Comparison of ENCODE assay signal across 32 cellular contexts in genomic region chr3:136664771-136665170, GRCh38.
DNase-seq lines count a peak whose midpoint lies in the region; ATAC-seq and TF ChIP-seq lines count a peak whose summit lies in the region.
"Had no signal": no experiment of that assay in that cellular context is flagged by ENCODE, and none has a peak within 500 bp of the region (broad histone marks: within the 10 kb centered on the region; RNA-seq: fewer than 3 reads in every experiment).

No MANE protein-coding gene starts in this region.

- H3K27ac ChIP-seq in IMR-90 (ENCODE audit: insufficient read depth, low read length) = no peak overlapping the region
- no peak overlapping the region for H3K27ac ChIP-seq in naive thymus-derived CD4-positive, alpha-beta T cell (ENCODE audit: low read depth, low read length)
- H3K27ac ChIP-seq: ascending aorta, esophagus squamous epithelium, gastrocnemius medialis, right atrium auricular region, spleen, upper lobe of right lung had no signal

- no peak for TF ChIP-seq CTCF in IMR-90 (conservative IDR thresholded peaks at IDR 0.05; ENCODE audit: low read depth, low read length)
- no peak for TF ChIP-seq CTCF in choroid plexus epithelial cell (conservative IDR thresholded peaks at IDR 0.05; ENCODE audit: low read depth, low read length)

- no peak overlapping the region for H2AK9ac ChIP-seq in IMR-90 (replicated peaks; ENCODE audit: low read depth, low read length, poor library complexity)

- H3K9me3 Mint-ChIP-seq in naive thymus-derived CD4-positive, alpha-beta T cell = peaks cover 0 to 4% (median 0%) of the 10 kb centered on the region in 11 donors

- peaks cover 3% of the 10 kb centered on the region for H3K9me1 ChIP-seq in IMR-90 (ENCODE audit: insufficient read depth, low read length)

- peaks cover 2% of the 10 kb centered on the region; the same call in 1 of the 2 replicates for H3K4me1 ChIP-seq in IMR-90 (ENCODE audit: control insufficient read depth, insufficient read depth, low read length)
- H3K4me1 ChIP-seq in naive thymus-derived CD4-positive, alpha-beta T cell (ENCODE audit: control insufficient read depth in 2 of 2, insufficient read depth in 2 of 2, low read length in 2 of 2) = peaks cover 0 to 10% of the 10 kb centered on the region in 2 donors
- H3K4me1 ChIP-seq: esophagus squamous epithelium had no signal

- H4K8ac ChIP-seq in IMR-90 (ENCODE audit: low read depth in 2 of 2, low read length in 2 of 2) = no peak overlapping the region

- no peak overlapping the region for H3K9ac ChIP-seq in IMR-90 (ENCODE audit: low read depth, low read length)

- peak overlapping the region in 2 of 10 donors; percentile 5 to 13 for H3K4me3 Mint-ChIP-seq in naive thymus-derived CD4-positive, alpha-beta T cell
- H3K4me3 Mint-ChIP-seq: activated naive CD8-positive, alpha-beta T cell treated with anti-CD3 and anti-CD28 coated beads for 36 hours had no signal

- no peaks in the 10 kb centered on the region for H3K9me3 ChIP-seq in IMR-90 (ENCODE audit: control insufficient read depth, insufficient read depth, low read length)
- H3K9me3 ChIP-seq in naive thymus-derived CD4-positive, alpha-beta T cell (ENCODE audit: control insufficient read depth in 2 of 3, low read length in 3 of 3) = no peaks in the 10 kb centered on the region
- H3K9me3 ChIP-seq: ascending aorta, esophagus squamous epithelium, gastrocnemius medialis, right atrium auricular region, spleen, upper lobe of right lung had no signal

- CTCF ChIA-PET in IMR-90 (lab: Yijun Ruan, JAX) = interaction anchor here (0.6 to 0.9 kb wide), 2 partner anchors 8 to 9 kb away, joined by 3 to 8 read pairs; no protein-coding TSS in a partner anchor
- CTCF ChIA-PET in naive thymus-derived CD4-positive, alpha-beta T cell (lab: Charles Lee) = no interaction called here

- peak overlapping the region in 5 of 9 donors; percentile 2 to 25 (median 15) for H3K27ac Mint-ChIP-seq in naive thymus-derived CD4-positive, alpha-beta T cell
- H3K27ac Mint-ChIP-seq: activated naive CD8-positive, alpha-beta T cell treated with anti-CD3 and anti-CD28 coated beads for 36 hours had no signal

- H3K36me3 Mint-ChIP-seq in naive thymus-derived CD4-positive, alpha-beta T cell = peaks cover 8 to 41% (median 23%) of the 10 kb centered on the region in 5 donors

- no peak for TF ChIP-seq POLR2A in IMR-90 (IDR thresholded peaks at IDR 0.05; ENCODE audit: low read depth, low read length)

- H3K27me3 Mint-ChIP-seq in naive thymus-derived CD4-positive, alpha-beta T cell = no peaks in the 10 kb centered on the region
- H3K27me3 Mint-ChIP-seq: activated naive CD8-positive, alpha-beta T cell treated with anti-CD3 and anti-CD28 coated beads for 36 hours had no signal

- BruUV-seq in IMR-90 (replicated peaks; lab: Mats Ljungman, UMichigan) = no TSS peak

- peaks cover 10 to 70% of the 10 kb centered on the region in 2 experiments for H3K79me1 ChIP-seq in IMR-90 (ENCODE audit: low read depth in 1 of 2, low read length in 2 of 2)

- no peak overlapping the region for H4K91ac ChIP-seq in IMR-90 (ENCODE audit: insufficient read depth, low read depth, low read length)

- no peaks in the 10 kb centered on the region for H3K27me3 ChIP-seq in IMR-90 (ENCODE audit: control insufficient read depth, insufficient read depth, low read length)
- no peaks in the 10 kb centered on the region for H3K27me3 ChIP-seq in naive thymus-derived CD4-positive, alpha-beta T cell (ENCODE audit: control insufficient read depth in 2 of 2, insufficient read depth in 2 of 2, low read length in 2 of 2)
- H3K27me3 ChIP-seq: ascending aorta, esophagus squamous epithelium, gastrocnemius medialis, right atrium auricular region, spleen, upper lobe of right lung had no signal

- TF ChIP-seq RAD21 in IMR-90 (IDR thresholded peaks at IDR 0.05; ENCODE audit: low read length) = no peak

- H4K20me1 ChIP-seq in IMR-90 (ENCODE audit: insufficient read depth, low read length) = peaks cover 3% of the 10 kb centered on the region

- no peaks in the 10 kb centered on the region for H3K36me3 ChIP-seq in IMR-90 (ENCODE audit: control insufficient read depth, insufficient read depth, low read length)
- H3K36me3 ChIP-seq in naive thymus-derived CD4-positive, alpha-beta T cell (ENCODE audit: control insufficient read depth in 2 of 3, insufficient read depth in 3 of 3, low read length in 3 of 3) = no peaks in the 10 kb centered on the region
- H3K36me3 ChIP-seq: ascending aorta, esophagus squamous epithelium, gastrocnemius medialis, right atrium auricular region, upper lobe of right lung had no signal

- ATAC-seq in IMR-90 (ENCODE audit: low read depth) (no peak), GM21528 (IDR thresholded peaks at IDR 0.05; ENCODE audit: low FRiP score, unreplicated experiment) (no peak), GM19023 (IDR thresholded peaks at IDR 0.05; ENCODE audit: unreplicated experiment) (no peak)
- ATAC-seq in naive thymus-derived CD4-positive, alpha-beta T cell = no peak
- ATAC-seq: gastrocnemius medialis; GM12878; PC-3; SK-N-SH treated with all-trans-retinoic acid at 6 μM for 48 hours; stimulated activated naive CD8-positive, alpha-beta T cell treated with anti-CD3 and anti-CD28 coated beads, Interleukin-15, Interleukin-2, amounts not matched to agents 100 U/mL and 50 U/mL, for 24 hours; upper lobe of right lung had no signal

- dilution Hi-C loops in IMR-90 (cut with HindIII; ENCODE audit: low sequenced_read_pairs, unreplicated experiment) = no loop called here

- H3K23ac ChIP-seq in IMR-90 (ENCODE audit: low read depth, low read length) = no peak overlapping the region

- DNase-seq in IMR-90 (peak; percentile 16), RPMI7951 (ENCODE audit: low read depth) (peak; percentile 16), choroid plexus epithelial cell (ENCODE audit: low read depth) (peak; percentile 9), SKM-1 (lab: John Stamatoyannopoulos, UW; ENCODE audit: unreplicated experiment) (no peak), COR-L47 (lab: John Stamatoyannopoulos, UW) (no peak)
- DNase-seq in naive thymus-derived CD4-positive, alpha-beta T cell = no peak
- DNase-seq: activated CD4-positive, alpha-beta T cell treated with anti-CD3 and anti-CD28 coated beads for 4 hours; activated CD8-positive, alpha-beta memory T cell treated with anti-CD3 and anti-CD28 coated beads for 24 hours; activated gamma-delta T cell; activated naive CD8-positive, alpha-beta T cell treated with anti-CD3 and anti-CD28 coated beads for 36 hours; central memory CD4-positive, alpha-beta T cell; dermis blood vessel endothelial cell; esophagus squamous epithelium; gastrocnemius medialis; H7; mammary epithelial cell; NCI-H1092; NCI-H187; NCI-H2171; PC-3; posterior cingulate gyrus; spleen; stimulated activated CD4-positive, alpha-beta T cell treated with anti-CD3 and anti-CD28 coated beads, Interleukin-2, amount 100 ng/mL, for 24 hours; stimulated activated naive CD8-positive, alpha-beta T cell treated with anti-CD3 and anti-CD28 coated beads, Interleukin-15, Interleukin-2, amounts not matched to agents 100 U/mL and 50 U/mL, for 24 hours; T-helper 2 cell; upper lobe of right lung had no signal

- no peak overlapping the region for H2AFZ ChIP-seq in IMR-90 (replicated peaks; ENCODE audit: low read length, poor library complexity)

- intact Hi-C loops in IMR-90 (cut with micrococcal nuclease) = no loop called here
- intact Hi-C loops in naive thymus-derived CD4-positive, alpha-beta T cell (cut with micrococcal nuclease) = no loop called here

- no peak overlapping the region for H3K56ac ChIP-seq in IMR-90 (ENCODE audit: extremely low read depth, insufficient read depth, low read length)

- H2BK5ac ChIP-seq in IMR-90 (ENCODE audit: low read depth, low read length, poor library complexity, severe bottlenecking) = no peak overlapping the region

- POLR2A ChIA-PET in IMR-90 (lab: Charles Lee; ENCODE audit: unreplicated experiment) = no interaction called here
- POLR2A ChIA-PET in naive thymus-derived CD4-positive, alpha-beta T cell (lab: Charles Lee) = no interaction called here

- peaks cover 7 to 70% (median 58%) of the 10 kb centered on the region in 7 donors for H3K4me1 Mint-ChIP-seq in naive thymus-derived CD4-positive, alpha-beta T cell

- no peak overlapping the region for H4K5ac ChIP-seq in IMR-90 (ENCODE audit: low read depth, low read length)

- H3K4ac ChIP-seq in IMR-90 (ENCODE audit: low read depth, low read length) = no peak overlapping the region

- H2BK120ac ChIP-seq in IMR-90 (ENCODE audit: low read depth, low read length) = no peak overlapping the region

- H3K4me3 ChIP-seq in IMR-90 (ENCODE audit: insufficient read depth, low read depth, low read length) = no peak overlapping the region
- no peak overlapping the region for H3K4me3 ChIP-seq in choroid plexus epithelial cell (ENCODE audit: low read depth, low read length)
- H3K4me3 ChIP-seq in naive thymus-derived CD4-positive, alpha-beta T cell (ENCODE audit: low read length) = no peak overlapping the region
- H3K4me3 ChIP-seq: ascending aorta, esophagus squamous epithelium, gastrocnemius medialis, GM12878, right atrium auricular region, spleen, upper lobe of right lung had no signal

- WGBS in IMR-90 (ENCODE audit: extremely low coverage in 2 of 2, insufficient read length in 1 of 2), 2 experiments = no CpG with 5 or more reads among the region's 1 CpG

- H2BK15ac ChIP-seq in IMR-90 (ENCODE audit: low read depth, low read length) = no peak overlapping the region

- H3K4me2 ChIP-seq in IMR-90 (ENCODE audit: low read depth, low read length) = no peak overlapping the region

- H2AK5ac ChIP-seq in IMR-90 (ENCODE audit: low read depth, low read length) = no peak overlapping the region

- no peak overlapping the region for H3K14ac ChIP-seq in IMR-90 (replicated peaks; ENCODE audit: low read depth, low read length)

- no peak overlapping the region for H2BK20ac ChIP-seq in IMR-90 (ENCODE audit: low read depth, low read length)

- no peak overlapping the region for H3K18ac ChIP-seq in IMR-90 (ENCODE audit: low read depth, low read length)

- in situ Hi-C loops in IMR-90 (cut with MboI; ENCODE audit: low sequenced_read_pairs) = no loop called here

TF ChIP-seq in IMR-90, 13 proteins besides CTCF, POLR2A, EP300 and RAD21 (continues in another document):
- no peak for TF ChIP-seq MAZ (IDR thresholded peaks at IDR 0.05; ENCODE audit: borderline replicate concordance, low read depth, low read length)
- TF ChIP-seq RCOR1 (IDR thresholded peaks at IDR 0.05; ENCODE audit: insufficient replicate concordance, low read length) = no peak
- no peak for TF ChIP-seq CEBPB (IDR thresholded peaks at IDR 0.05; ENCODE audit: low read depth, low read length)
- no peak for TF ChIP-seq MAFK (IDR thresholded peaks at IDR 0.05; ENCODE audit: low read depth, low read length)
- no peak for TF ChIP-seq BHLHE40 (IDR thresholded peaks at IDR 0.05; ENCODE audit: low read depth, low read length)
- TF ChIP-seq CHD1 (IDR thresholded peaks at IDR 0.05; ENCODE audit: low read depth, low read length) = no peak
- TF ChIP-seq MXI1 (IDR thresholded peaks at IDR 0.05; ENCODE audit: borderline replicate concordance, low read depth, low read length) = no peak
- TF ChIP-seq NFE2L2 (IDR thresholded peaks at IDR 0.05; ENCODE audit: low read depth, low read length) = no peak

Comparison
In these comparisons a context has a peak if more than half of its experiments do, and no peak if none do; other contexts are left out.
1. DNase-seq: peak in IMR-90 (single experiment), RPMI7951 (single experiment) and choroid plexus epithelial cell (single experiment); none in naive thymus-derived CD4-positive, alpha-beta T cell (0 of 9), SKM-1 (single experiment) and COR-L47 (single experiment).